8 cellular contexts compared by ENCODE assay signal in genomic region chr20:37237656-37238055, GRCh38. TPM values are rescaled to one million over a fixed set of nuclear protein-coding genes. Genes with fewer than 3 reads are reported as not detected.
"Had no signal": no experiment of that assay in that cellular context is flagged by ENCODE, and none has a peak within 500 bp of the region (broad histone marks: within the 10 kb centered on the region; RNA-seq: fewer than 3 reads in every experiment).

No MANE protein-coding gene starts in this region.

- H2AFZ ChIP-seq: GM23338 had no signal

- H3K4me2 ChIP-seq: GM23338 had no signal

- H3K4me1 Mint-ChIP-seq: GM23338, H9, IgD-negative memory B cell had no signal

- H3K4me3 ChIP-seq: GM23338 had no signal

- H3K4me3 Mint-ChIP-seq: GM23338, H9 had no signal

- H3K27me3 Mint-ChIP-seq: IgD-negative memory B cell had no signal

- H3K27ac Mint-ChIP-seq: IgD-negative memory B cell had no signal

- ATAC-seq: GM23338, HepG2 had no signal

- DNase-seq: H9, HCEC 1CT had no signal

- H3K27ac ChIP-seq: HL-60 had no signal

- H3K9me3 Mint-ChIP-seq: GM23338, H9, IgD-negative memory B cell had no signal

RNA-seq across cellular contexts. Expression of gene GHRH, which starts 24.0 kb away (rescaled TPM):
- total RNA-seq: GM23338, H1, H9, HepG2, HT1080 had no signal
- polyA plus RNA-seq: H1, HepG2, IgD-negative memory B cell had no signal
